In genomic region chr12:21634245-21634644, GRCh38 we compare ENCODE assay signal across 1 cellular context.
TF ChIP-seq lines count a peak whose summit lies in the region.

No MANE protein-coding gene starts in this region.

TF ChIP-seq in HCT116, 20 proteins besides CTCF, POLR2A, EP300 and RAD21 (continued from another document):
- TF ChIP-seq ZBTB33 (IDR thresholded peaks at IDR 0.05; ENCODE audit: extremely low read depth, insufficient replicate concordance, low read length) (no peak), EZH2 (IDR thresholded peaks at IDR 0.05) (no peak), CBX3 (IDR thresholded peaks at IDR 0.05; ENCODE audit: low read depth) (no peak), EGR1 (IDR thresholded peaks at IDR 0.05; ENCODE audit: low read depth) (no peak), JUND (IDR thresholded peaks at IDR 0.05) (no peak)
